In the genomic region with DNA sequence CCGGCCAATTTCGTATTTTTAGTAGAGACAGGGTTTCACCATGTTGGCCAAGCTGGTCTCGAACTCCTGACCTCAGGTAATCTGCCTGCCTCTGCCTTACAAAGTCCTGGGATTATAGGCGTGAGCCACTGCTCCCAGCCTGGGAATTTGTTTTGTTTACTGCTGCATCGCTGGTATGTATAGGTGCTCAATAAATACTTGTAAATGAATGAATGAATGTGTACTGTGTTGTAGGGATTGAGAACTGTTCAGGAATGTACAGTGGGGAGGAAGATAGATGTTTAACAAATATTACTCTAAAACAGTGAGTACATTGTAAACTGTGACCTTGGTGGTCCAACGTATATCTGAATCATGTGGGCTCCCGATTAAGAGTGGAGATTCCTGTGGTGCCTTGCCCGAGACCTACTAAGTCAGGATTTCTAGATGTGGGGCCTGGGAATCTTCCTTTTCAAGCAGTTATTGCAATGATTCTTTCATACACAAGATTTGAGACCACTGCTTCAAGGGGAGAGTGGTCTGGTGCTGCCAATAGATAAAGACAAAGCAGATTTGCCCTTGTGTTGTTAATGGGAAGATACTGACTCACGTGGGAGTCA, we compare ENCODE assay signal across 19 cellular contexts. TPM values are rescaled to one million over a fixed set of nuclear protein-coding genes. Genes with fewer than 3 reads are reported as not detected.
A peak's percentile ranks its signal among the peaks of the same experiment; 100 is the strongest.
DNase-seq lines count a peak whose midpoint lies in the region; ATAC-seq and TF ChIP-seq lines count a peak whose summit lies in the region.
"Had no signal": no experiment of that assay in that cellular context is flagged by ENCODE, and none has a peak within 500 bp of the region (broad histone marks: within the 10 kb centered on the region; RNA-seq: fewer than 3 reads in every experiment).

No MANE protein-coding gene starts in this region.

- H4K20me1 ChIP-seq in osteoblast (ENCODE audit: insufficient read depth, low read length) = peaks cover 40% of the 10 kb centered on the region
- H4K20me1 ChIP-seq in PC-9 (ENCODE audit: insufficient read depth) = no peaks in the 10 kb centered on the region

- H3F3A ChIP-seq in PC-9 (ENCODE audit: insufficient read depth, low read depth) = no peaks in the 10 kb centered on the region

- H2AFZ ChIP-seq in ACC112 (ENCODE audit: low read length, unreplicated experiment) = no peak overlapping the region
- H2AFZ ChIP-seq in osteoblast (ENCODE audit: low read length) = no peak overlapping the region
- no peak overlapping the region for H2AFZ ChIP-seq in PC-9

- intact Hi-C loops in PC-9 (cut with micrococcal nuclease; ENCODE audit: unreplicated experiment) = loop anchor here (5.0 kb wide), 1 partner anchor 38 kb away; no protein-coding TSS in a partner anchor

- no peak for ATAC-seq in activated T-helper 17 cell treated with anti-CD3 and anti-CD28 coated beads, Interleukin-2, amount 50 U/mL, for 72 hours (replicated peaks)
- ATAC-seq: CD8-positive, alpha-beta T cell; SK-N-SH treated with all-trans-retinoic acid at 6 μM for 48 hours had no signal

- no peak overlapping the region for H3K4me3 ChIP-seq in ACC112 (ENCODE audit: low read depth, low read length)
- no peak overlapping the region for H3K4me3 ChIP-seq in osteoblast (ENCODE audit: insufficient read depth, low read length)
- no peak overlapping the region for H3K4me3 ChIP-seq in PC-9
- H3K4me3 ChIP-seq: HAP-1 had no signal

- CTCF ChIA-PET in PC-9 (lab: Charles Lee) = no interaction called here

- no peaks in the 10 kb centered on the region for H3K9me3 Mint-ChIP-seq in HFFc6
- H3K9me3 Mint-ChIP-seq in activated T-helper 17 cell treated with anti-CD3 and anti-CD28 coated beads, Interleukin-2, amount 50 U/mL, for 72 hours = no peaks in the 10 kb centered on the region
- H3K9me3 Mint-ChIP-seq: CD8-positive, alpha-beta T cell had no signal

- no TSS peak for BruUV-seq in PC-9 (replicated peaks; lab: Mats Ljungman, UMichigan)

- POLR2A ChIA-PET in PC-9 (lab: Charles Lee; ENCODE audit: unreplicated experiment) = no interaction called here

- H3K9me3 ChIP-seq in osteoblast (ENCODE audit: low read depth, low read length) = no peaks in the 10 kb centered on the region
- no peaks in the 10 kb centered on the region for H3K9me3 ChIP-seq in PC-9 (ENCODE audit: insufficient read depth, low read depth)
- H3K9me3 ChIP-seq: BE2C, HAP-1 had no signal

- peak overlapping the region; percentile 70 for H3K27ac Mint-ChIP-seq in HFFc6
- peak overlapping the region; percentile 36 for H3K27ac Mint-ChIP-seq in activated T-helper 17 cell treated with anti-CD3 and anti-CD28 coated beads, Interleukin-2, amount 50 U/mL, for 72 hours
- H3K27ac Mint-ChIP-seq: CD8-positive, alpha-beta T cell had no signal

- H3K36me3 ChIP-seq in ACC112 (ENCODE audit: insufficient read depth, low read length) = no peaks in the 10 kb centered on the region
- no peaks in the 10 kb centered on the region for H3K36me3 ChIP-seq in osteoblast (ENCODE audit: insufficient read depth, low read length)
- H3K36me3 ChIP-seq in PC-9 (ENCODE audit: low read depth) = no peaks in the 10 kb centered on the region
- H3K36me3 ChIP-seq: BE2C, HAP-1 had no signal

- H3K9me2 ChIP-seq in PC-9 (ENCODE audit: insufficient read depth) = no peaks in the 10 kb centered on the region

- H3K27me3 Mint-ChIP-seq in HFFc6 (ENCODE audit: insufficient read depth) = no peaks in the 10 kb centered on the region; the same call in 1 of the 2 replicates
- H3K27me3 Mint-ChIP-seq in activated T-helper 17 cell treated with anti-CD3 and anti-CD28 coated beads, Interleukin-2, amount 50 U/mL, for 72 hours = peaks cover 3% of the 10 kb centered on the region

- H3K4me3 Mint-ChIP-seq in HFFc6 = no peak overlapping the region
- H3K4me3 Mint-ChIP-seq in activated T-helper 17 cell treated with anti-CD3 and anti-CD28 coated beads, Interleukin-2, amount 50 U/mL, for 72 hours = no peak overlapping the region
- H3K4me3 Mint-ChIP-seq: CD8-positive, alpha-beta T cell had no signal

- H3K79me2 ChIP-seq in ACC112 (ENCODE audit: control insufficient read depth, insufficient read depth, low read length, unreplicated experiment) = peaks cover 64% of the 10 kb centered on the region
- H3K79me2 ChIP-seq in osteoblast (ENCODE audit: insufficient read depth, low read length) = peaks cover 79% of the 10 kb centered on the region
- H3K79me2 ChIP-seq in PC-9 (ENCODE audit: low read depth) = peaks cover 14% of the 10 kb centered on the region; the same call in 1 of the 2 replicates

- H3K36me3 Mint-ChIP-seq in HFFc6 (ENCODE audit: low read depth) = peaks cover 43% of the 10 kb centered on the region
- no peaks in the 10 kb centered on the region for H3K36me3 Mint-ChIP-seq in activated T-helper 17 cell treated with anti-CD3 and anti-CD28 coated beads, Interleukin-2, amount 50 U/mL, for 72 hours (ENCODE audit: low read depth)
- H3K36me3 Mint-ChIP-seq: CD8-positive, alpha-beta T cell had no signal

- H3K27ac ChIP-seq in ACC112 (ENCODE audit: low read depth, low read length) (peak overlapping the region; percentile 15), osteoblast (ENCODE audit: low read depth, low read length) (peak overlapping the region; percentile 72), PC-9 (no peak overlapping the region)

- H3K27me3 ChIP-seq in ACC112 (ENCODE audit: insufficient read depth, low read length) (no peaks in the 10 kb centered on the region), osteoblast (ENCODE audit: insufficient read depth, low read length) (no peaks in the 10 kb centered on the region), PC-9 (ENCODE audit: insufficient read depth, low read depth) (no peaks in the 10 kb centered on the region)
- H3K27me3 ChIP-seq: BE2C had no signal

- TF ChIP-seq CTCF in HFFc6 (IDR thresholded peaks at IDR 0.05) = no peak
- TF ChIP-seq CTCF in osteoblast (IDR thresholded peaks at IDR 0.05; ENCODE audit: extremely low read depth, low read depth, low read length) = no peak
- TF ChIP-seq CTCF in PC-9 (conservative IDR thresholded peaks at IDR 0.05) = no peak

- peaks cover 93% of the 10 kb centered on the region for H3K4me1 Mint-ChIP-seq in HFFc6 (ENCODE audit: low read depth)
- H3K4me1 Mint-ChIP-seq in activated T-helper 17 cell treated with anti-CD3 and anti-CD28 coated beads, Interleukin-2, amount 50 U/mL, for 72 hours = peaks cover 8% of the 10 kb centered on the region

- no peak for DNase-seq in HFFc6
- no peak for DNase-seq in osteoblast (ENCODE audit: insufficient read length, low spot score, missing footprints)
- DNase-seq in NK-92 (lab: John Stamatoyannopoulos, UW; ENCODE audit: unreplicated experiment) = no peak
- no peak for DNase-seq in PC-9
- DNase-seq in DMS153 treated with DMSO at 0.1 percent for 48 hours (lab: John Stamatoyannopoulos, UW; ENCODE audit: unreplicated experiment) = no peak
- DNase-seq: BE2C; CD8-positive, alpha-beta T cell; MM.1S; NCI-H1092; NCI-H146; NCI-H2081; NCI-H446 treated with DMSO at 0.1 percent for 48 hours; NCI-H69; NK-92 treated with Interleukin-12 subunit alpha and Interleukin-12 subunit beta, amount 100 ng/mL, for 24 hours; SHP77 had no signal

- peak overlapping the region; percentile 14 for H3K4me2 ChIP-seq in osteoblast (ENCODE audit: insufficient read depth, low read length)
- H3K4me2 ChIP-seq in PC-9 = no peak overlapping the region

- H3K4me1 ChIP-seq in ACC112 (ENCODE audit: control insufficient read depth, insufficient read depth, low read length, unreplicated experiment) = peaks cover 38% of the 10 kb centered on the region
- peaks cover 39% of the 10 kb centered on the region for H3K4me1 ChIP-seq in osteoblast (ENCODE audit: insufficient read depth, low read length)
- H3K4me1 ChIP-seq in PC-9 (replicated peaks; ENCODE audit: insufficient read depth) = peaks cover 13% of the 10 kb centered on the region

RNA-seq across cellular contexts. Expression of gene WWC2, which starts 41.0 kb away (rescaled TPM):
- 100 to 1,000 TPM in 2 of 6 experiments, 10 to 100 TPM in 4; 86.3 to 114 (median 95.2) TPM for total RNA-seq in HFFc6 (2021; fragmentation: NEBNext Ultra II Directional; extraction: Animal tissue kit (Norgen Biotek cat#: 25700))
- total RNA-seq in activated T-helper 17 cell treated with anti-CD3 and anti-CD28 coated beads, Interleukin-2, amount 50 U/mL, for 72 hours = 10 to 100 TPM in 1 of 2 donors, under 1 TPM in 1; 0.76 to 11.9 TPM
- total RNA-seq in osteoblast (33.3 and 35.1 TPM in 2 replicates), PC-9 (2021) (42.3 and 46.5 TPM in 2 replicates)
